32 cellular contexts compared by ENCODE assay signal in genomic region chrX:622104-622503, GRCh38. TPM values are rescaled to one million over a fixed set of nuclear protein-coding genes. Genes with fewer than 3 reads are reported as not detected.
"Had no signal": no experiment of that assay in that cellular context is flagged by ENCODE, and none has a peak within 500 bp of the region (broad histone marks: within the 10 kb centered on the region; RNA-seq: fewer than 3 reads in every experiment).

No MANE protein-coding gene starts in this region.

- H3K27ac Mint-ChIP-seq: activated CD4-positive, alpha-beta memory T cell treated with anti-CD3 and anti-CD28 coated beads, Interleukin-2, amount 10 ng/mL, durations not matched to agents 7 days and 5 days; activated naive CD8-positive, alpha-beta T cell; activated T-cell treated with anti-CD3 and anti-CD28 coated beads, Interleukin-2, amount 50 U/mL, for 24 hours; activated T-cell treated with anti-CD3 and anti-CD28 coated beads, Interleukin-2, amount 50 U/mL, for 72 hours; activated T-helper 17 cell treated with anti-CD3 and anti-CD28 coated beads, Interleukin-2, amount 50 U/mL, for 72 hours; dendritic cell treated with granulocyte-macrophage colony-stimulating factor and Interleukin-4, amounts not matched to agents 40 ng/mL and 50 ng/mL, for 4 days; effector memory CD8-positive, alpha-beta T cell; T-helper 17 cell; T-helper 2 cell treated with Interferon-gamma antibody and Interleukin-4, amounts not matched to agents 5 μg/mL and 100 μg/mL, for 36 hours had no signal

- H3K27me3 Mint-ChIP-seq: T-helper 17 cell had no signal

- H3K9me3 Mint-ChIP-seq: activated T-cell treated with anti-CD3 and anti-CD28 coated beads, Interleukin-2, amount 50 U/mL, for 24 hours; dendritic cell treated with granulocyte-macrophage colony-stimulating factor and Interleukin-4, amounts not matched to agents 40 ng/mL and 50 ng/mL, for 4 days had no signal

- H3K4me3 Mint-ChIP-seq: activated CD4-positive, alpha-beta memory T cell treated with anti-CD3 and anti-CD28 coated beads, Interleukin-2, amount 10 ng/mL, durations not matched to agents 7 days and 5 days; activated T-cell treated with anti-CD3 and anti-CD28 coated beads, Interleukin-2, amount 50 U/mL, for 24 hours; activated T-cell treated with anti-CD3 and anti-CD28 coated beads, Interleukin-2, amount 50 U/mL, for 72 hours; activated T-helper 17 cell treated with anti-CD3 and anti-CD28 coated beads, Interleukin-2, amount 50 U/mL, for 72 hours; central memory CD8-positive, alpha-beta T cell; dendritic cell treated with granulocyte-macrophage colony-stimulating factor and Interleukin-4, amounts not matched to agents 40 ng/mL and 50 ng/mL, for 4 days; effector memory CD8-positive, alpha-beta T cell; T-helper 17 cell; T-helper 2 cell treated with Interferon-gamma antibody and Interleukin-4, amounts not matched to agents 5 μg/mL and 100 μg/mL, for 36 hours had no signal

- DNase-seq: activated CD4-positive, alpha-beta memory T cell treated with anti-CD3 and anti-CD28 coated beads, Interleukin-2, amount 10 ng/mL, durations not matched to agents 7 days and 5 days; activated CD4-positive, alpha-beta T cell treated with anti-CD3 and anti-CD28 coated beads for 48 hours; activated CD4-positive, alpha-beta T cell treated with anti-CD3 and anti-CD28 coated beads, Interleukin-2, amount 50 U/mL, for 4 hours; activated CD8-positive, alpha-beta memory T cell treated with anti-CD3 and anti-CD28 coated beads, Interleukin-2, amount 50 U/mL, for 48 hours; activated effector memory CD4-positive, alpha-beta T cell treated with Interleukin-2 at 50 U/mL for 16 hours; activated gamma-delta T cell treated with Interleukin-2 at 50 U/mL for 16 hours; activated naive CD4-positive, alpha-beta T cell treated with anti-CD3 and anti-CD28 coated beads, Interleukin-2, amount 50 U/mL, for 16 hours; activated naive CD4-positive, alpha-beta T cell treated with Interleukin-2 at 50 U/mL for 16 hours; activated T-cell treated with anti-CD3 and anti-CD28 coated beads for 4 hours; activated T-cell treated with anti-CD3 and anti-CD28 coated beads, Interleukin-2, amount 50 U/mL, for 24 hours; activated T-cell treated with anti-CD3 and anti-CD28 coated beads, Interleukin-2, amount 50 U/mL, for 72 hours; amniotic stem cell; anterior cingulate cortex; brain microvascular endothelial cell; effector CD4-positive, alpha-beta T cell; effector memory CD8-positive, alpha-beta T cell; erythroblast; foreskin keratinocyte; gastrocnemius medialis; heart right ventricle; T-helper 1 cell; T-helper 17 cell had no signal

- H3K4me1 ChIP-seq: foreskin keratinocyte, gastrocnemius medialis had no signal

- H3K36me3 ChIP-seq: brain microvascular endothelial cell, esophagus muscularis mucosa, gastrocnemius medialis, heart right ventricle had no signal

- H3K79me2 ChIP-seq: hepatocyte had no signal

- H3K9me3 ChIP-seq: esophagus muscularis mucosa, gastrocnemius medialis, heart right ventricle had no signal

- H3K4me2 ChIP-seq: hepatocyte had no signal

- H3K4me3 ChIP-seq: coronary artery, esophagus muscularis mucosa, gastrocnemius medialis, heart right ventricle, hepatocyte had no signal

- FAIRE-seq: astrocyte, bronchial epithelial cell had no signal

- H3K4me1 Mint-ChIP-seq: T-helper 17 cell had no signal

- H3K27ac ChIP-seq: brain microvascular endothelial cell, coronary artery, esophagus muscularis mucosa, foreskin keratinocyte, gastrocnemius medialis, heart right ventricle, hepatocyte had no signal

- H3K36me3 Mint-ChIP-seq: activated naive CD8-positive, alpha-beta T cell had no signal

- H2AFZ ChIP-seq: hepatocyte had no signal

RNA-seq across cellular contexts. Expression of gene SHOX, which starts 8.5 kb away (rescaled TPM):
- total RNA-seq: activated CD4-positive, alpha-beta memory T cell treated with anti-CD3 and anti-CD28 coated beads, Interleukin-2, amount 10 ng/mL, durations not matched to agents 7 days and 5 days; activated T-cell treated with anti-CD3 and anti-CD28 coated beads, Interleukin-2, amount 50 U/mL, for 72 hours; activated T-helper 17 cell treated with anti-CD3 and anti-CD28 coated beads, Interleukin-2, amount 50 U/mL, for 72 hours; astrocyte; bronchial epithelial cell; foreskin keratinocyte; heart right ventricle; T-helper 17 cell had no signal
- polyA plus RNA-seq: foreskin keratinocyte, heart right ventricle, hepatocyte had no signal
